22 cellular contexts compared by ENCODE assay signal in the genomic region with DNA sequence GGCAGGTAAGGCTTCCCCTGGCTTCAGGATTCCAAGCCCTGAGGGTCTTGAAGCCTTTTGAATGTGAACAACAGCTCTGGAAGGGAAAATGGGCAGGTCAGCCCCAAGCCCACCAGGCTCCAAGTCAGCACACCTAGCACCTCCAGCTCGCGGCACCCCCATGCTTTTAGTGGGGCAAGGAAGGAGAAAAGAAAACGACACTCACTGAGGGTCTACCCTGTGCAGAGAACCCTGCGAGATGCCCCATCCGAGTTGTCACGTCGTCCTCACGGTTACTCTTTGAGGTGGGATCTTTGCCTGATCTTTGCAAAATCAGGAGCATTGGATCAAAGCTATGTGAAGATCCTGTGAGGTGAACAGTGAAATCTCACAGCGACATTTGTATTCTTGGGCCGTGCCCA. TPM values are rescaled to one million over a fixed set of nuclear protein-coding genes. Genes with fewer than 3 reads are reported as not detected.
A peak's percentile ranks its signal among the peaks of the same experiment; 100 is the strongest.
DNase-seq lines count a peak whose midpoint lies in the region; ATAC-seq and TF ChIP-seq lines count a peak whose summit lies in the region.
"Had no signal": no experiment of that assay in that cellular context is flagged by ENCODE, and none has a peak within 500 bp of the region (broad histone marks: within the 10 kb centered on the region; RNA-seq: fewer than 3 reads in every experiment).

No MANE protein-coding gene starts in this region.

- H3K27ac ChIP-seq in coronary artery, result no peak overlapping the region
- H3K27ac ChIP-seq: BLaER1 had no signal

- no peak overlapping the region for H3K4me3 Mint-ChIP-seq in activated naive CD4-positive, alpha-beta T cell treated with anti-CD3 and anti-CD28 coated beads, Interleukin-2, amount 10 ng/mL, durations not matched to agents 7 days and 5 days
- H3K4me3 Mint-ChIP-seq: CD4-positive, alpha-beta memory T cell had no signal

- H3K27ac Mint-ChIP-seq in activated naive CD4-positive, alpha-beta T cell treated with anti-CD3 and anti-CD28 coated beads, Interleukin-2, amount 10 ng/mL, durations not matched to agents 7 days and 5 days, result no peak overlapping the region
- H3K27ac Mint-ChIP-seq: CD4-positive, alpha-beta memory T cell had no signal

- intact Hi-C loops in posterior vena cava (cut with DNase I), result no loop called here

- no peak for TF ChIP-seq CTCF in coronary artery (IDR thresholded peaks at IDR 0.05)

- peaks cover 5% of the 10 kb centered on the region for H3K27me3 Mint-ChIP-seq in activated naive CD4-positive, alpha-beta T cell treated with anti-CD3 and anti-CD28 coated beads, Interleukin-2, amount 10 ng/mL, durations not matched to agents 7 days and 5 days

- H3K9me3 Mint-ChIP-seq in activated naive CD4-positive, alpha-beta T cell treated with anti-CD3 and anti-CD28 coated beads, Interleukin-2, amount 10 ng/mL, durations not matched to agents 7 days and 5 days, result no peaks in the 10 kb centered on the region
- H3K9me3 Mint-ChIP-seq: CD4-positive, alpha-beta memory T cell had no signal

- no peaks in the 10 kb centered on the region for H3K4me1 Mint-ChIP-seq in activated naive CD4-positive, alpha-beta T cell treated with anti-CD3 and anti-CD28 coated beads, Interleukin-2, amount 10 ng/mL, durations not matched to agents 7 days and 5 days

- DNase-seq in activated naive CD4-positive, alpha-beta T cell treated with anti-CD3 and anti-CD28 coated beads, Interleukin-2, amount 10 ng/mL, durations not matched to agents 7 days and 5 days, result peak; percentile 4
- no peak for DNase-seq in activated naive CD4-positive, alpha-beta T cell (lab: John Stamatoyannopoulos, UW)
- DNase-seq in coronary artery (ENCODE audit: low spot score), result peak; percentile 49
- DNase-seq in posterior vena cava (ENCODE audit: low spot score), result peak; percentile 58
- DNase-seq in DMS53 treated with DMSO at 0.1 percent for 48 hours (lab: John Stamatoyannopoulos, UW; ENCODE audit: unreplicated experiment), result no peak
- no peak for DNase-seq in activated CD4-positive, alpha-beta T cell treated with anti-CD3 and anti-CD28 coated beads, Interleukin-2, amount 50 U/mL, for 1 hour
- DNase-seq: Calu3; CD4-positive, alpha-beta memory T cell; DMS53; GOT3; NCI-H1092 treated with DMSO at 0.1 percent for 48 hours; NCI-H146; NCI-H2029 treated with DMSO at 0.1 percent for 48 hours; NCI-H2171; NCI-H446; NCI-H526 treated with DMSO at 0.1 percent for 48 hours; Right ventricle myocardium superior had no signal

- H3K4me3 ChIP-seq in coronary artery, result no peak overlapping the region
- H3K4me3 ChIP-seq: BLaER1, K562 had no signal

- ATAC-seq in HG02798 (IDR thresholded peaks at IDR 0.05; ENCODE audit: poor library complexity, unreplicated experiment), result no peak
- ATAC-seq: K562 had no signal

- CTCF ChIA-PET in activated naive CD4-positive, alpha-beta T cell treated with anti-CD3 and anti-CD28 coated beads, Interleukin-2, amount 10 ng/mL, durations not matched to agents 7 days and 5 days (lab: Charles Lee), result no interaction called here

- H3K36me3 Mint-ChIP-seq in activated naive CD4-positive, alpha-beta T cell treated with anti-CD3 and anti-CD28 coated beads, Interleukin-2, amount 10 ng/mL, durations not matched to agents 7 days and 5 days, result no peaks in the 10 kb centered on the region
- H3K36me3 Mint-ChIP-seq: CD4-positive, alpha-beta memory T cell had no signal

RNA-seq across cellular contexts. Expression of a gene that starts 5.7 kb away (rescaled TPM):
- total RNA-seq in posterior vena cava, result 10 to 100 TPM; 19.8 to 48.4 TPM
- total RNA-seq: A673; Calu3; CD4-positive, alpha-beta memory T cell; OCI-LY7 had no signal

RNA-seq across cellular contexts. Expression of a gene that starts 11.3 kb away (rescaled TPM):
- total RNA-seq in posterior vena cava, result under 1 TPM in 1 of 2 donors, not detected in 1; 0.10 TPM
- total RNA-seq: A673; Calu3; CD4-positive, alpha-beta memory T cell; K562; OCI-LY7 had no signal

RNA-seq across cellular contexts. Expression of a gene that starts 41.6 kb away (rescaled TPM):
- not detected for total RNA-seq in posterior vena cava
- total RNA-seq: A673; Calu3; CD4-positive, alpha-beta memory T cell; K562; OCI-LY7; Right ventricle myocardium superior had no signal

Comparison
In these comparisons a context has a peak if more than half of its experiments do, and no peak if none do; other contexts are left out.
1. DNase-seq: peak in activated naive CD4-positive, alpha-beta T cell treated with anti-CD3 and anti-CD28 coated beads, Interleukin-2, amount 10 ng/mL, durations not matched to agents 7 days and 5 days (single experiment), coronary artery (single experiment) and posterior vena cava (single experiment); none in activated naive CD4-positive, alpha-beta T cell (0 of 4), DMS53 treated with DMSO at 0.1 percent for 48 hours (single experiment) and activated CD4-positive, alpha-beta T cell treated with anti-CD3 and anti-CD28 coated beads, Interleukin-2, amount 50 U/mL, for 1 hour (single experiment).